ENCODE assay signal across 18 cellular contexts in genomic region chr4:52890401-52890791, GRCh38. TPM values are rescaled to one million over a fixed set of nuclear protein-coding genes. Genes with fewer than 3 reads are reported as not detected.
DNase-seq lines count a peak whose midpoint lies in the region; ATAC-seq and TF ChIP-seq lines count a peak whose summit lies in the region.
"Had no signal": no experiment of that assay in that cellular context is flagged by ENCODE, and none has a peak within 500 bp of the region (broad histone marks: within the 10 kb centered on the region; RNA-seq: fewer than 3 reads in every experiment).

No MANE protein-coding gene starts in this region.

- dilution Hi-C loops in IMR-90 (cut with HindIII; ENCODE audit: low sequenced_read_pairs, unreplicated experiment), result no loop called here

- H3K27ac ChIP-seq in IMR-90 (ENCODE audit: insufficient read depth, low read length), result no peak overlapping the region
- H3K27ac ChIP-seq: HL-60 had no signal

- H4K20me1 ChIP-seq in IMR-90 (ENCODE audit: insufficient read depth, low read length), result peaks cover 5% of the 10 kb centered on the region; the same call in 1 of the 2 replicates

- no peak for TF ChIP-seq POLR2A in IMR-90 (IDR thresholded peaks at IDR 0.05; ENCODE audit: low read depth, low read length)

- in situ Hi-C loops in IMR-90 (cut with MboI; ENCODE audit: low sequenced_read_pairs), result no loop called here

- no peak overlapping the region for H4K91ac ChIP-seq in IMR-90 (ENCODE audit: insufficient read depth, low read depth, low read length)

- peaks cover 19% of the 10 kb centered on the region for H3K36me3 Mint-ChIP-seq in activated CD8-positive, alpha-beta T cell treated with anti-CD3 and anti-CD28 coated beads for 36 hours (ENCODE audit: low read depth)
- peaks cover 3% of the 10 kb centered on the region for H3K36me3 Mint-ChIP-seq in activated CD8-positive, alpha-beta T cell treated with anti-CD3 and anti-CD28 coated beads, Interleukin-2, amount 10 ng/mL, durations not matched to agents 7 days and 5 days (ENCODE audit: low read depth)
- no peaks in the 10 kb centered on the region for H3K36me3 Mint-ChIP-seq in activated T-helper 17 cell treated with anti-CD3 and anti-CD28 coated beads, Interleukin-2, amount 50 U/mL, for 72 hours (ENCODE audit: low read depth)
- H3K36me3 Mint-ChIP-seq in naive thymus-derived CD8-positive, alpha-beta T cell, result peaks cover 9 to 26% (median 19%) of the 10 kb centered on the region in 3 donors

- no peak overlapping the region for H4K5ac ChIP-seq in IMR-90 (ENCODE audit: low read depth, low read length)

- no peak overlapping the region for H3K4me2 ChIP-seq in IMR-90 (ENCODE audit: low read depth, low read length)

- H3K9ac ChIP-seq in IMR-90 (ENCODE audit: low read depth, low read length), result no peak overlapping the region

- H4K8ac ChIP-seq in IMR-90 (ENCODE audit: low read depth in 2 of 2, low read length in 2 of 2), result no peak overlapping the region

- CTCF ChIA-PET in activated CD8-positive, alpha-beta T cell treated with anti-CD3 and anti-CD28 coated beads for 36 hours (lab: Charles Lee), result interaction anchor here (2.9 kb wide), 1 partner anchor 21 kb away, joined by 13 read pairs; no protein-coding TSS in a partner anchor
- CTCF ChIA-PET in activated CD8-positive, alpha-beta T cell treated with anti-CD3 and anti-CD28 coated beads, Interleukin-2, amount 10 ng/mL, durations not matched to agents 7 days and 5 days (lab: Charles Lee), result no interaction called here
- CTCF ChIA-PET in IMR-90 (lab: Yijun Ruan, JAX), result no interaction called here

- no peak for TF ChIP-seq CTCF in activated CD8-positive, alpha-beta T cell treated with anti-CD3 and anti-CD28 coated beads for 36 hours (IDR thresholded peaks at IDR 0.05)
- TF ChIP-seq CTCF in IMR-90 (conservative IDR thresholded peaks at IDR 0.05; ENCODE audit: low read depth, low read length), result no peak

- no peaks in the 10 kb centered on the region for H3K36me3 ChIP-seq in IMR-90 (ENCODE audit: control insufficient read depth, insufficient read depth, low read length)

- H3K79me1 ChIP-seq in IMR-90 (ENCODE audit: low read depth in 1 of 2, low read length in 2 of 2), result 0 out of 4 replicates have a peak, but pooled peaks cover 0 to 3% of the 10 kb centered on the region in 2 experiments

- POLR2A ChIA-PET in activated CD8-positive, alpha-beta T cell treated with anti-CD3 and anti-CD28 coated beads for 36 hours (lab: Charles Lee), result no interaction called here
- POLR2A ChIA-PET in activated CD8-positive, alpha-beta T cell treated with anti-CD3 and anti-CD28 coated beads, Interleukin-2, amount 10 ng/mL, durations not matched to agents 7 days and 5 days (lab: Charles Lee), result no interaction called here
- POLR2A ChIA-PET in IMR-90 (lab: Charles Lee; ENCODE audit: unreplicated experiment), result no interaction called here
- POLR2A ChIA-PET in naive thymus-derived CD8-positive, alpha-beta T cell (lab: Charles Lee), result no interaction called here

- H3K4me3 ChIP-seq in IMR-90 (ENCODE audit: insufficient read depth, low read depth, low read length), result no peak overlapping the region

- H2AFZ ChIP-seq in IMR-90 (replicated peaks; ENCODE audit: low read length, poor library complexity), result no peak overlapping the region

- H3K23ac ChIP-seq in IMR-90 (ENCODE audit: low read depth, low read length), result no peak overlapping the region

- H3K27ac Mint-ChIP-seq in activated CD8-positive, alpha-beta T cell treated with anti-CD3 and anti-CD28 coated beads for 36 hours, result peak overlapping the region; percentile 10
- no peak overlapping the region for H3K27ac Mint-ChIP-seq in activated CD8-positive, alpha-beta T cell treated with anti-CD3 and anti-CD28 coated beads, Interleukin-2, amount 10 ng/mL, durations not matched to agents 7 days and 5 days
- peak overlapping the region; percentile 61 for H3K27ac Mint-ChIP-seq in activated T-helper 17 cell treated with anti-CD3 and anti-CD28 coated beads, Interleukin-2, amount 50 U/mL, for 72 hours
- no peak overlapping the region for H3K27ac Mint-ChIP-seq in naive thymus-derived CD8-positive, alpha-beta T cell
- H3K27ac Mint-ChIP-seq: B cell; CD4-positive, alpha-beta T cell; HFFc6 had no signal

- peaks cover 21% of the 10 kb centered on the region for H3K4me1 ChIP-seq in IMR-90 (ENCODE audit: control insufficient read depth, insufficient read depth, low read length)

- ATAC-seq in activated CD8-positive, alpha-beta T cell treated with anti-CD3 and anti-CD28 coated beads for 36 hours, result no peak
- no peak for ATAC-seq in activated CD8-positive, alpha-beta T cell treated with anti-CD3 and anti-CD28 coated beads, Interleukin-2, amount 10 ng/mL, durations not matched to agents 7 days and 5 days
- ATAC-seq in IMR-90 (ENCODE audit: low read depth), result no peak
- ATAC-seq in activated T-helper 17 cell treated with anti-CD3 and anti-CD28 coated beads, Interleukin-2, amount 50 U/mL, for 72 hours (replicated peaks), result peak; percentile 48
- ATAC-seq in HG02642 (IDR thresholded peaks at IDR 0.05; ENCODE audit: poor library complexity, unreplicated experiment), result no peak
- ATAC-seq in naive thymus-derived CD8-positive, alpha-beta T cell, result no peak

- H3K9me3 Mint-ChIP-seq in activated CD8-positive, alpha-beta T cell treated with anti-CD3 and anti-CD28 coated beads for 36 hours, result no peaks in the 10 kb centered on the region
- no peaks in the 10 kb centered on the region for H3K9me3 Mint-ChIP-seq in activated CD8-positive, alpha-beta T cell treated with anti-CD3 and anti-CD28 coated beads, Interleukin-2, amount 10 ng/mL, durations not matched to agents 7 days and 5 days (ENCODE audit: insufficient read depth)
- peaks cover 5% of the 10 kb centered on the region for H3K9me3 Mint-ChIP-seq in activated T-helper 17 cell treated with anti-CD3 and anti-CD28 coated beads, Interleukin-2, amount 50 U/mL, for 72 hours
- H3K9me3 Mint-ChIP-seq in naive thymus-derived CD8-positive, alpha-beta T cell, result peaks cover 0 to 12% (median 0%) of the 10 kb centered on the region in 9 donors
- H3K9me3 Mint-ChIP-seq: HFFc6 had no signal

- peaks cover 21% of the 10 kb centered on the region for H3K4me1 Mint-ChIP-seq in activated CD8-positive, alpha-beta T cell treated with anti-CD3 and anti-CD28 coated beads for 36 hours (ENCODE audit: low read depth)
- peaks cover 31% of the 10 kb centered on the region for H3K4me1 Mint-ChIP-seq in activated CD8-positive, alpha-beta T cell treated with anti-CD3 and anti-CD28 coated beads, Interleukin-2, amount 10 ng/mL, durations not matched to agents 7 days and 5 days (ENCODE audit: low read depth)
- H3K4me1 Mint-ChIP-seq in activated T-helper 17 cell treated with anti-CD3 and anti-CD28 coated beads, Interleukin-2, amount 50 U/mL, for 72 hours, result peaks cover 9% of the 10 kb centered on the region
- peaks cover 6 to 18% (median 13%) of the 10 kb centered on the region in 4 donors for H3K4me1 Mint-ChIP-seq in naive thymus-derived CD8-positive, alpha-beta T cell
- H3K4me1 Mint-ChIP-seq: B cell had no signal

- 0 out of 2 replicates have a peak overlapping the region, but pooled peaks have one; percentile 49 for H2BK20ac ChIP-seq in IMR-90 (ENCODE audit: low read depth, low read length)

- no peak overlapping the region for H2AK9ac ChIP-seq in IMR-90 (replicated peaks; ENCODE audit: low read depth, low read length, poor library complexity)

- H3K9me1 ChIP-seq in IMR-90 (ENCODE audit: insufficient read depth, low read length), result peaks cover 18% of the 10 kb centered on the region

- no peak overlapping the region for H2BK5ac ChIP-seq in IMR-90 (ENCODE audit: low read depth, low read length, poor library complexity, severe bottlenecking)

- no peak overlapping the region for H3K18ac ChIP-seq in IMR-90 (ENCODE audit: low read depth, low read length)

- no peak overlapping the region for H3K4ac ChIP-seq in IMR-90 (ENCODE audit: low read depth, low read length)

- no peak for DNase-seq in activated CD8-positive, alpha-beta T cell treated with anti-CD3 and anti-CD28 coated beads for 36 hours
- DNase-seq in activated CD8-positive, alpha-beta T cell treated with anti-CD3 and anti-CD28 coated beads, Interleukin-2, amount 10 ng/mL, durations not matched to agents 7 days and 5 days, result no peak
- DNase-seq in IMR-90 (no peak), left kidney (ENCODE audit: low read depth, low spot score) (peak; percentile 31), dermis blood vessel endothelial cell (no peak)
- DNase-seq in naive thymus-derived CD8-positive, alpha-beta T cell, result no peak
- DNase-seq: ACHN; C1 segment of cervical spinal cord; Calu3; CD4-positive, alpha-beta T cell; DMS 273 treated with DMSO at 0.1 percent for 48 hours; HCEC 1CT; HFFc6 had no signal

- H3K4me3 Mint-ChIP-seq in activated CD8-positive, alpha-beta T cell treated with anti-CD3 and anti-CD28 coated beads for 36 hours, result no peak overlapping the region
- no peak overlapping the region for H3K4me3 Mint-ChIP-seq in activated CD8-positive, alpha-beta T cell treated with anti-CD3 and anti-CD28 coated beads, Interleukin-2, amount 10 ng/mL, durations not matched to agents 7 days and 5 days
- H3K4me3 Mint-ChIP-seq in activated T-helper 17 cell treated with anti-CD3 and anti-CD28 coated beads, Interleukin-2, amount 50 U/mL, for 72 hours, result peak overlapping the region; percentile 44
- no peak overlapping the region for H3K4me3 Mint-ChIP-seq in naive thymus-derived CD8-positive, alpha-beta T cell
- H3K4me3 Mint-ChIP-seq: B cell; CD4-positive, alpha-beta T cell; HFFc6 had no signal

- no CpG with 5 or more reads among the region's 2 CpGs for WGBS in IMR-90 (ENCODE audit: extremely low coverage in 2 of 2, insufficient read length in 1 of 2), 2 experiments

- H3K14ac ChIP-seq in IMR-90 (replicated peaks; ENCODE audit: low read depth, low read length), result no peak overlapping the region

- no peak overlapping the region for H2BK120ac ChIP-seq in IMR-90 (ENCODE audit: low read depth, low read length)

- H3K27me3 ChIP-seq in IMR-90 (ENCODE audit: control insufficient read depth, insufficient read depth, low read length), result no peaks in the 10 kb centered on the region

- no peak overlapping the region for H3K56ac ChIP-seq in IMR-90 (ENCODE audit: extremely low read depth, insufficient read depth, low read length)

- TF ChIP-seq RAD21 in IMR-90 (IDR thresholded peaks at IDR 0.05; ENCODE audit: low read length), result no peak

- BruUV-seq in IMR-90 (replicated peaks; lab: Mats Ljungman, UMichigan), result no TSS peak

- no peak overlapping the region for H2BK15ac ChIP-seq in IMR-90 (ENCODE audit: low read depth, low read length)

- peaks cover 2% of the 10 kb centered on the region; the same call in 1 of the 2 replicates for H3K9me3 ChIP-seq in IMR-90 (ENCODE audit: control insufficient read depth, insufficient read depth, low read length)

- no peak overlapping the region for H2AK5ac ChIP-seq in IMR-90 (ENCODE audit: low read depth, low read length)

- intact Hi-C loops in activated CD8-positive, alpha-beta T cell treated with anti-CD3 and anti-CD28 coated beads for 36 hours (cut with micrococcal nuclease), result no loop called here
- intact Hi-C loops in IMR-90 (cut with micrococcal nuclease), result loop anchor here (5.0 kb wide), 1 partner anchor 67 kb away; no protein-coding TSS in a partner anchor

- no peaks in the 10 kb centered on the region for H3K27me3 Mint-ChIP-seq in activated CD8-positive, alpha-beta T cell treated with anti-CD3 and anti-CD28 coated beads for 36 hours
- no peaks in the 10 kb centered on the region for H3K27me3 Mint-ChIP-seq in activated CD8-positive, alpha-beta T cell treated with anti-CD3 and anti-CD28 coated beads, Interleukin-2, amount 10 ng/mL, durations not matched to agents 7 days and 5 days (ENCODE audit: low read depth)
- H3K27me3 Mint-ChIP-seq in activated T-helper 17 cell treated with anti-CD3 and anti-CD28 coated beads, Interleukin-2, amount 50 U/mL, for 72 hours, result no peaks in the 10 kb centered on the region
- no peaks in the 10 kb centered on the region for H3K27me3 Mint-ChIP-seq in naive thymus-derived CD8-positive, alpha-beta T cell
- H3K27me3 Mint-ChIP-seq: B cell; CD4-positive, alpha-beta T cell had no signal

RNA-seq across cellular contexts. Expression of gene RASL11B, which starts 28.3 kb away (rescaled TPM):
- total RNA-seq in activated CD8-positive, alpha-beta T cell treated with anti-CD3 and anti-CD28 coated beads for 36 hours, result under 1 TPM; 0.29 to 0.34 TPM
- total RNA-seq in activated CD8-positive, alpha-beta T cell treated with anti-CD3 and anti-CD28 coated beads, Interleukin-2, amount 10 ng/mL, durations not matched to agents 7 days and 5 days, result under 1 TPM in 1 of 2 experiments, not detected in 1; 0.13 TPM
- total RNA-seq in IMR-90 (2012; rRNA removed), result 0.18 and 0.28 TPM in 2 replicates
- polyA plus RNA-seq in IMR-90 (2012; rRNA removed), result 0.26 and 0.31 TPM in 2 replicates
- 0.04 and 0.23 TPM in 2 replicates for polyA plus RNA-seq in IMR-90 (2012; cell fraction: cytosol; rRNA removed)
- 0.20 and 0.41 TPM in 2 replicates for polyA plus RNA-seq in IMR-90 (2012; cell fraction: nucleus; rRNA removed; ENCODE audit: low replicate concordance)
- under 1 TPM; 0.34 to 0.76 TPM for total RNA-seq in activated T-helper 17 cell treated with anti-CD3 and anti-CD28 coated beads, Interleukin-2, amount 50 U/mL, for 72 hours
- not detected in 2 replicates for total RNA-seq in dermis blood vessel endothelial cell
- total RNA-seq in naive thymus-derived CD8-positive, alpha-beta T cell, result under 1 TPM; 0.63 to 0.73 TPM
- under 1 TPM; 0.15 to 0.41 (median 0.35) TPM for polyA plus RNA-seq in naive thymus-derived CD8-positive, alpha-beta T cell
- total RNA-seq: A172 had no signal

Comparison
In these comparisons a context has a peak if more than half of its experiments do, and no peak if none do; other contexts are left out.
1. H3K27ac Mint-ChIP-seq: peak in activated CD8-positive, alpha-beta T cell treated with anti-CD3 and anti-CD28 coated beads for 36 hours (single experiment) and activated T-helper 17 cell treated with anti-CD3 and anti-CD28 coated beads, Interleukin-2, amount 50 U/mL, for 72 hours (single experiment); none in activated CD8-positive, alpha-beta T cell treated with anti-CD3 and anti-CD28 coated beads, Interleukin-2, amount 10 ng/mL, durations not matched to agents 7 days and 5 days (single experiment) and naive thymus-derived CD8-positive, alpha-beta T cell (0 of 10).